ENCODE assay signal across 12 cellular contexts in the genomic region with DNA sequence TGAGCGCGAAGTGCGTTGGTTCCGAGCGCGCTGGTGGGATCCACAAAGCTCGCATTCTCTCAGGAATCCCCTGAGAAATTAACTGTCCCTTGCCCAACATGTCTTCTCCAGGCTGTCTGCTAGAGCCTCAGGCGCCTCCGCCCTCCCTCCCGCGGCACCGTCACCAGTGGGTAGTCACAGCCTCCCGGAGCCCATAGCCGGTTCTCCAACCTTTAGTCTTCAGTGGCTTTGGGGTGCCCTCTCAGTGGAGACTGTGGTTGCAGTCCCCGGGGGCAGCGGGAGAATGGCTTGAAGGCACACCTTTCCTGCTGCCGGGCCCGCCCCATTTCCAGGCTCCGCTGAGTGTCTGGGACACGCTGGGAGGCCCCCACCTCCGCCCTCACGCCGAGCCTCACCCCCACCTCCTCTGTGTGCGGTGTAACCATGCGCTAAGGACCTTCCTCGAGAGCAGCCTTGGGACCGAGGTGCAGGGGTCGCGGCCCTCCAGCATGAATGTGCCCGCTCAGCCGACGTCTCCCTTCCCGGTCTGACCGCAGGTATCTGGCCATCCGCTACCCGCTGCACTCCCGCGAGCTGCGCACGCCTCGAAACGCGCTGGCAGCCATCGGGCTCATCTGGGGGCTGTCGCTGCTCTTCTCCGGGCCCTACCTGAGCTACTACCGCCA. TPM values are rescaled to one million over a fixed set of nuclear protein-coding genes. Genes with fewer than 3 reads are reported as not detected.
DNase-seq lines count a peak whose midpoint lies in the region; ATAC-seq and TF ChIP-seq lines count a peak whose summit lies in the region.
"Had no signal": no experiment of that assay in that cellular context is flagged by ENCODE, and none has a peak within 500 bp of the region (broad histone marks: within the 10 kb centered on the region; RNA-seq: fewer than 3 reads in every experiment).

No MANE protein-coding gene starts in this region.

- H3K4me3 ChIP-seq in suprapubic skin = peak overlapping the region; percentile 34

- no peak overlapping the region for H3K27ac ChIP-seq in suprapubic skin

- H3K27ac Mint-ChIP-seq in activated naive CD4-positive, alpha-beta T cell treated with anti-CD3 and anti-CD28 coated beads, Interleukin-2, amount 50 U/mL, for 72 hours = peak overlapping the region in 1 of 2 donors; percentile 65
- no peak overlapping the region for H3K27ac Mint-ChIP-seq in activated CD8-positive, alpha-beta T cell treated with anti-CD3 and anti-CD28 coated beads for 36 hours

- TF ChIP-seq EP300 in suprapubic skin (IDR thresholded peaks at IDR 0.05) = no peak

- H3K9me3 Mint-ChIP-seq in activated naive CD4-positive, alpha-beta T cell treated with anti-CD3 and anti-CD28 coated beads, Interleukin-2, amount 50 U/mL, for 72 hours = no peaks in the 10 kb centered on the region
- no peaks in the 10 kb centered on the region for H3K9me3 Mint-ChIP-seq in activated CD8-positive, alpha-beta T cell treated with anti-CD3 and anti-CD28 coated beads for 36 hours

- POLR2A ChIA-PET in activated CD8-positive, alpha-beta T cell treated with anti-CD3 and anti-CD28 coated beads for 36 hours (lab: Charles Lee) = interaction anchor here (0.5 to 2.3 kb wide), 7 partner anchors 10 to 45 kb away, joined by 3 to 6 read pairs (median 4); no protein-coding TSS in a partner anchor

- no peak for ATAC-seq in activated naive CD4-positive, alpha-beta T cell treated with anti-CD3 and anti-CD28 coated beads, Interleukin-2, amount 50 U/mL, for 72 hours
- no peak for ATAC-seq in activated CD8-positive, alpha-beta T cell treated with anti-CD3 and anti-CD28 coated beads for 36 hours
- ATAC-seq in GM21423 (IDR thresholded peaks at IDR 0.05; ENCODE audit: unreplicated experiment) = no peak
- ATAC-seq: right cardiac atrium had no signal

- peaks cover 64% of the 10 kb centered on the region for H3K27me3 ChIP-seq in suprapubic skin

- 8% methylated on average over 24 of the region's 47 CpGs for WGBS in suprapubic skin

- DNase-seq in activated naive CD4-positive, alpha-beta T cell treated with anti-CD3 and anti-CD28 coated beads, Interleukin-2, amount 50 U/mL, for 16 hours = peak; percentile 27
- no peak for DNase-seq in activated naive CD4-positive, alpha-beta T cell treated with anti-CD3 and anti-CD28 coated beads, Interleukin-2, amount 50 U/mL, for 72 hours (ENCODE audit: low spot score in 2 of 2)
- DNase-seq in activated CD8-positive, alpha-beta T cell treated with anti-CD3 and anti-CD28 coated beads for 36 hours = peak; percentile 19
- DNase-seq in iPS-NIHi7 (ENCODE audit: extremely low spot score) (peak; percentile 37), suprapubic skin (ENCODE audit: low spot score in 2 of 2) (no peak), HuH-7 (ENCODE audit: low spot score) (no peak), LoVo (ENCODE audit: low spot score) (no peak)
- DNase-seq: AML-193, NCI-H1417 treated with DMSO at 0.1 percent for 48 hours had no signal

- TF ChIP-seq POLR2A in suprapubic skin (IDR thresholded peaks at IDR 0.05) = no peak

- no peaks in the 10 kb centered on the region for H3K36me3 ChIP-seq in suprapubic skin

- H3K36me3 Mint-ChIP-seq in activated naive CD4-positive, alpha-beta T cell treated with anti-CD3 and anti-CD28 coated beads, Interleukin-2, amount 50 U/mL, for 72 hours = peaks cover 14 to 23% of the 10 kb centered on the region in 2 donors
- H3K36me3 Mint-ChIP-seq in activated CD8-positive, alpha-beta T cell treated with anti-CD3 and anti-CD28 coated beads for 36 hours (ENCODE audit: low read depth) = peaks cover 1% of the 10 kb centered on the region

- no peak for TF ChIP-seq CTCF in activated CD8-positive, alpha-beta T cell treated with anti-CD3 and anti-CD28 coated beads for 36 hours (IDR thresholded peaks at IDR 0.05)
- no peak for TF ChIP-seq CTCF in suprapubic skin (IDR thresholded peaks at IDR 0.05)

- CTCF ChIA-PET in activated CD8-positive, alpha-beta T cell treated with anti-CD3 and anti-CD28 coated beads for 36 hours (lab: Charles Lee) = interaction anchor here (0.7 to 1.6 kb wide), 3 partner anchors 28 to 203 kb away, joined by 3 to 4 read pairs (median 3); partner anchors contain the start of gene EXOC7

- H3K4me1 ChIP-seq in suprapubic skin = peaks cover 55% of the 10 kb centered on the region

- no peaks in the 10 kb centered on the region for H3K9me3 ChIP-seq in suprapubic skin

- peaks cover 41% of the 10 kb centered on the region for H3K4me1 Mint-ChIP-seq in activated CD8-positive, alpha-beta T cell treated with anti-CD3 and anti-CD28 coated beads for 36 hours (ENCODE audit: low read depth)

- intact Hi-C loops in activated CD8-positive, alpha-beta T cell treated with anti-CD3 and anti-CD28 coated beads for 36 hours (cut with micrococcal nuclease) = no loop called here

- H3K4me3 Mint-ChIP-seq in activated CD8-positive, alpha-beta T cell treated with anti-CD3 and anti-CD28 coated beads for 36 hours = peak overlapping the region; percentile 66

- H3K27me3 Mint-ChIP-seq in activated CD8-positive, alpha-beta T cell treated with anti-CD3 and anti-CD28 coated beads for 36 hours = peaks cover 47% of the 10 kb centered on the region

RNA-seq across cellular contexts. Expression of gene GALR2, which starts 1.7 kb away (rescaled TPM):
- 10 to 100 TPM in 1 of 2 donors, 1 to 10 TPM in 1; 6.2 to 14.6 TPM for total RNA-seq in activated naive CD4-positive, alpha-beta T cell treated with anti-CD3 and anti-CD28 coated beads, Interleukin-2, amount 50 U/mL, for 72 hours
- 1 to 10 TPM; 1.6 to 2.1 TPM for total RNA-seq in activated CD8-positive, alpha-beta T cell treated with anti-CD3 and anti-CD28 coated beads for 36 hours
- total RNA-seq in suprapubic skin = 1 to 10 TPM in 1 of 4 donors, not detected in 3; 1.2 TPM
- total RNA-seq: right cardiac atrium had no signal

RNA-seq across cellular contexts. Expression of gene ZACN, which starts 2.8 kb away (rescaled TPM):
- 10 to 100 TPM in 1 of 2 donors, 1 to 10 TPM in 1; 6.8 to 15.7 TPM for total RNA-seq in activated naive CD4-positive, alpha-beta T cell treated with anti-CD3 and anti-CD28 coated beads, Interleukin-2, amount 50 U/mL, for 72 hours
- total RNA-seq in activated CD8-positive, alpha-beta T cell treated with anti-CD3 and anti-CD28 coated beads for 36 hours = 1 to 10 TPM; 2.3 to 3.0 TPM
- not detected for total RNA-seq in suprapubic skin
- total RNA-seq: liver, right cardiac atrium had no signal

RNA-seq across cellular contexts. Expression of gene SRP68, which starts 3.9 kb away (rescaled TPM):
- total RNA-seq in activated naive CD4-positive, alpha-beta T cell treated with anti-CD3 and anti-CD28 coated beads, Interleukin-2, amount 50 U/mL, for 72 hours = 100 to 1,000 TPM in 1 of 2 donors, 10 to 100 TPM in 1; 78.8 to 162 TPM
- 100 to 1,000 TPM; 132 to 135 TPM for total RNA-seq in activated CD8-positive, alpha-beta T cell treated with anti-CD3 and anti-CD28 coated beads for 36 hours
- 10 to 100 TPM; 57.5 to 90.2 (median 64.2) TPM for total RNA-seq in suprapubic skin

RNA-seq across cellular contexts. Expression of gene EXOC7, which starts 27.4 kb away (rescaled TPM):
- total RNA-seq in activated naive CD4-positive, alpha-beta T cell treated with anti-CD3 and anti-CD28 coated beads, Interleukin-2, amount 50 U/mL, for 72 hours = 10 to 100 TPM; 85.0 to 91.9 TPM
- 10 to 100 TPM; 53.5 to 64.9 TPM for total RNA-seq in activated CD8-positive, alpha-beta T cell treated with anti-CD3 and anti-CD28 coated beads for 36 hours
- 100 to 1,000 TPM in 1 of 4 donors, 10 to 100 TPM in 3; 67.4 to 108 (median 78.6) TPM for total RNA-seq in suprapubic skin

RNA-seq across cellular contexts. Expression of gene EVPL, which starts 49.1 kb away (rescaled TPM):
- total RNA-seq in activated naive CD4-positive, alpha-beta T cell treated with anti-CD3 and anti-CD28 coated beads, Interleukin-2, amount 50 U/mL, for 72 hours = 1 to 10 TPM in 1 of 2 donors, under 1 TPM in 1; 0.34 to 1.5 TPM
- under 1 TPM; 0.16 to 0.34 TPM for total RNA-seq in activated CD8-positive, alpha-beta T cell treated with anti-CD3 and anti-CD28 coated beads for 36 hours
- total RNA-seq in suprapubic skin = 100 to 1,000 TPM; 218 to 425 (median 274) TPM

Comparison
In these comparisons a context has a peak if more than half of its experiments do, and no peak if none do; other contexts are left out.
1. DNase-seq: peak in activated naive CD4-positive, alpha-beta T cell treated with anti-CD3 and anti-CD28 coated beads, Interleukin-2, amount 50 U/mL, for 16 hours (single experiment), activated CD8-positive, alpha-beta T cell treated with anti-CD3 and anti-CD28 coated beads for 36 hours (single experiment) and iPS-NIHi7 (single experiment); none in activated naive CD4-positive, alpha-beta T cell treated with anti-CD3 and anti-CD28 coated beads, Interleukin-2, amount 50 U/mL, for 72 hours (0 of 2), suprapubic skin (0 of 2), HuH-7 (single experiment) and LoVo (single experiment).